Comparison of ENCODE assay signal across 1 cellular context in genomic region chr1:117842408-117843170, GRCh38.
TF ChIP-seq lines count a peak whose summit lies in the region.

No MANE protein-coding gene starts in this region.

TF ChIP-seq in HCT116, 20 proteins besides CTCF, POLR2A, EP300 and RAD21 (continued from another document):
- no peak for TF ChIP-seq REST (IDR thresholded peaks at IDR 0.05; ENCODE audit: low read depth)
- no peak for TF ChIP-seq CBX3 (IDR thresholded peaks at IDR 0.05; ENCODE audit: low read depth)
- TF ChIP-seq FOSL1 (IDR thresholded peaks at IDR 0.05; ENCODE audit: low read depth) = no peak
- TF ChIP-seq ZBTB33 (IDR thresholded peaks at IDR 0.05; ENCODE audit: extremely low read depth, insufficient replicate concordance, low read length) = no peak
- no peak for TF ChIP-seq ELF1 (IDR thresholded peaks at IDR 0.05; ENCODE audit: borderline replicate concordance, low read depth)
- TF ChIP-seq TCF7L2 (IDR thresholded peaks at IDR 0.05; ENCODE audit: borderline replicate concordance, extremely low read depth, insufficient read depth, insufficient read length) = no peak
- TF ChIP-seq ZNF274 (IDR thresholded peaks at IDR 0.05; ENCODE audit: low read depth, low read length) = no peak
- no peak for TF ChIP-seq EGR1 (IDR thresholded peaks at IDR 0.05; ENCODE audit: low read depth)
- no peak for TF ChIP-seq SIN3A (IDR thresholded peaks at IDR 0.05; ENCODE audit: low read depth)
- no peak for TF ChIP-seq EZH2 (IDR thresholded peaks at IDR 0.05)
- TF ChIP-seq SRF (IDR thresholded peaks at IDR 0.05; ENCODE audit: low read depth) = no peak
- no peak for TF ChIP-seq CEBPB (IDR thresholded peaks at IDR 0.05; ENCODE audit: low read depth)
